In the genomic region with DNA sequence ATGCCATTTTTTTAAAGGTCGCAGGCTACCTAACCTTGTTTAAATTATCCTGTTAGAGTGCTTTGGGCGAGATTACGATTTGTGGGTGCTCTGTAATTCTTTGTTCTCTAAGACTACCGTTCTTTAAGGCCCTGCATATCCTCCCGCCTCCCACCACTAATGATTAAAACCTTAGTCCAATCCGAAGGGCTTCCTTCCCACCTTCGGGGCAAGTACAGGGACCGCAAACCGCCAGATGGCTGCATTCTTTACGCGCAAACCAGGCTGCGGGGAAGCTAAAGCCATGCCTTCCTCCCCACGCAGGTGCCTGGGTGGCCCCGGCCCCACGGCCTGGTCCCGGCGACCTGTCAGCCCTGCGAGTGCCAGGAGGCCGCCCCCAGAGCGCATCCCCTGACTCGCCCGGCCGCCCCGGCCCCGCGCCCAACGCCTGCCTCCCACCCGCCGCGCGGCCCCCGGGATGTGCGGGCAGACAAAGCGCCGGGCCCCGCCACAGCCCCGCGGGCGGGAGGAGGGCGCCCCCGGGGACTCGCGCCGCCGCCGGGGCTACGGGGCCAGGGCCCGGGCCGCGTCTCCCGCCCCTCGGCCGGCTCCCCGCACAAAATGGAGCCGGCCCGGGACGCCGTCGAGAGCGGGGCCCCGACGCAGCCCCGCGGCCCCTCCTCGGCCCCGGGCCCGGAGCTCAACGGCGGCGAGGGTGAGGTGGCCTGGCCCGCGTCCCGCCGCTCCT, we compare ENCODE assay signal across 8 cellular contexts. TPM values are rescaled to one million over a fixed set of nuclear protein-coding genes. Genes with fewer than 3 reads are reported as not detected.
DNase-seq lines count a peak whose midpoint lies in the region; ATAC-seq, FAIRE-seq and TF ChIP-seq lines count a peak whose summit lies in the region.

No MANE protein-coding gene starts in this region.

- H4K20me1 ChIP-seq in HepG2 (ENCODE audit: insufficient read depth, low read length): no peaks in the 10 kb centered on the region

- POLR2A ChIA-PET in activated CD4-positive, alpha-beta T cell treated with anti-CD3 and anti-CD28 coated beads, Interleukin-2, amount 10 ng/mL, durations not matched to agents 7 days and 5 days (lab: Charles Lee): interaction anchor here (0.6 to 1.7 kb wide), 3 partner anchors 73 to 172 kb away, joined by 3 to 6 read pairs (median 4); a partner anchor contains a TSS
- POLR2A ChIA-PET in HepG2 (lab: Yijun Ruan, JAX): interaction anchor here (0.7 to 2.9 kb wide), 7 partner anchors 10 to 970 kb away, joined by 3 to 22 read pairs (median 7); a partner anchor contains a TSS

- H3K36me3 ChIP-seq in HepG2 (replicated peaks in 1 of 2; ENCODE audit: control insufficient read depth in 1 of 2, insufficient read depth in 2 of 2, low read length in 2 of 2): peaks cover 3 to 10% of the 10 kb centered on the region in 2 experiments; a peak in 2 of 5 replicates

- no peak for TF ChIP-seq CTCF in HFF-Myc (IDR thresholded peaks at IDR 0.05; ENCODE audit: low read depth, low read length, missing control alignments)
- no peak for TF ChIP-seq CTCF in HepG2 (CRISPR knock-in tag; IDR thresholded peaks at IDR 0.05)

- H3K27ac ChIP-seq in HepG2 (ENCODE audit: extremely low read length, insufficient read depth, low read length): peak overlapping the region; percentile 92

- peaks cover 0 to 4% of the 10 kb centered on the region in 2 experiments; a peak in 2 of 5 replicates for H3K27me3 ChIP-seq in HepG2 (ENCODE audit: control insufficient read depth in 1 of 2, insufficient read depth in 2 of 2, low read length in 2 of 2)

- H3K4me2 ChIP-seq in HepG2 (ENCODE audit: low read depth, low read length): peak overlapping the region; percentile 80

- H3K4me3 Mint-ChIP-seq in activated CD4-positive, alpha-beta T cell treated with anti-CD3 and anti-CD28 coated beads, Interleukin-2, amount 10 ng/mL, durations not matched to agents 7 days and 5 days: peak overlapping the region; percentile 87
- peak overlapping the region; percentile 77 for H3K4me3 Mint-ChIP-seq in dendritic cell treated with granulocyte-macrophage colony-stimulating factor and Interleukin-4, amounts not matched to agents 40 ng/mL and 50 ng/mL, for 4 days

- no peak for TF ChIP-seq EP300 in HepG2 (IDR thresholded peaks at IDR 0.05; ENCODE audit: low read depth in 2 of 2, low read length in 2 of 2)
- no peak for TF ChIP-seq EP300 in HepG2 (CRISPR knock-in tag; IDR thresholded peaks at IDR 0.05; ENCODE audit: borderline replicate concordance)

- TF ChIP-seq POLR2A in GM12891 (IDR thresholded peaks at IDR 0.05; ENCODE audit: low read depth, low read length) (no peak; the same call in 1 of the 2 replicates), HepG2 (IDR thresholded peaks at IDR 0.05; ENCODE audit: insufficient read depth in 1 of 2, low read depth in 2 of 2, low read length in 2 of 2) (peak; percentile 68 to 87)

- CTCF ChIA-PET in activated CD4-positive, alpha-beta T cell treated with anti-CD3 and anti-CD28 coated beads, Interleukin-2, amount 10 ng/mL, durations not matched to agents 7 days and 5 days (lab: Charles Lee): interaction anchor here (1.3 to 1.4 kb wide), 2 partner anchors 10 to 37 kb away, joined by 4 to 5 read pairs; no protein-coding TSS in a partner anchor
- CTCF ChIA-PET in HepG2 (lab: Yijun Ruan, JAX; ENCODE audit: low intra/inter-chr PET ratio, low total read pairs): no interaction called here

- peak; percentile 44 for ATAC-seq in HepG2

- H3K9ac ChIP-seq in HepG2 (ENCODE audit: insufficient read depth, low read depth, low read length): peak overlapping the region; percentile 92

- H3K4me1 ChIP-seq in HepG2 (ENCODE audit: insufficient read depth, low read length): peaks cover 49% of the 10 kb centered on the region

- peaks cover 18% of the 10 kb centered on the region for H3K4me1 Mint-ChIP-seq in activated CD4-positive, alpha-beta T cell treated with anti-CD3 and anti-CD28 coated beads, Interleukin-2, amount 10 ng/mL, durations not matched to agents 7 days and 5 days
- peaks cover 8% of the 10 kb centered on the region for H3K4me1 Mint-ChIP-seq in dendritic cell treated with granulocyte-macrophage colony-stimulating factor and Interleukin-4, amounts not matched to agents 40 ng/mL and 50 ng/mL, for 4 days (ENCODE audit: low read depth)

- FAIRE-seq in GM12891 (lab: Jason Lieb, UNC): no peak
- FAIRE-seq in HepG2 (lab: Jason Lieb, UNC): no peak

- H3K79me2 ChIP-seq in HepG2 (ENCODE audit: insufficient read depth, low read length): peaks cover 17% of the 10 kb centered on the region

- WGBS in HepG2 (ENCODE audit: low lambda C conversion rate): 0% methylated on average over 18 of the region's 74 CpGs

- in situ Hi-C loops in HepG2 (cut with HindIII; ENCODE audit: extremely low pct_ligation_motif_present, low pct_unique_long_range_greater_than_20kb): no loop called here

- no peak overlapping the region for H2AFZ ChIP-seq in HepG2 (ENCODE audit: low read length)

- BruUV-seq in HepG2 (replicated peaks; lab: Mats Ljungman, UMichigan): no TSS peak

- no peaks in the 10 kb centered on the region for H3K9me3 ChIP-seq in HepG2 (ENCODE audit: low read length)

- H3K36me3 Mint-ChIP-seq in activated CD4-positive, alpha-beta T cell treated with anti-CD3 and anti-CD28 coated beads, Interleukin-2, amount 10 ng/mL, durations not matched to agents 7 days and 5 days (ENCODE audit: low read depth): peaks cover 6% of the 10 kb centered on the region
- peaks cover 7% of the 10 kb centered on the region for H3K36me3 Mint-ChIP-seq in dendritic cell treated with granulocyte-macrophage colony-stimulating factor and Interleukin-4, amounts not matched to agents 40 ng/mL and 50 ng/mL, for 4 days (ENCODE audit: low read depth)

- H3K4me3 ChIP-seq in HFF-Myc (replicated peaks; ENCODE audit: low read depth, low read length): peak overlapping the region; percentile 58
- peak overlapping the region; percentile 65 to 95 (median 84) for H3K4me3 ChIP-seq in HepG2 (replicated peaks in 1 of 3; ENCODE audit: insufficient read depth in 1 of 3, low read depth in 2 of 3, low read length in 3 of 3)

- intact Hi-C loops in dendritic cell treated with granulocyte-macrophage colony-stimulating factor and Interleukin-4, amounts not matched to agents 40 ng/mL and 50 ng/mL, for 4 days (cut with micrococcal nuclease): loop anchor here (5.0 kb wide), 1 partner anchor 970 kb away; a partner anchor contains a TSS
- intact Hi-C loops in HepG2 (cut with micrococcal nuclease; ENCODE audit: unreplicated experiment): loop anchor here (5.0 to 10.0 kb wide), 2 partner anchors 150 to 173 kb away; a partner anchor contains a TSS

- no peak for TF ChIP-seq RAD21 in HepG2 (CRISPR knock-in tag; IDR thresholded peaks at IDR 0.05)

- H3K9me3 Mint-ChIP-seq in activated CD4-positive, alpha-beta T cell treated with anti-CD3 and anti-CD28 coated beads, Interleukin-2, amount 10 ng/mL, durations not matched to agents 7 days and 5 days: no peaks in the 10 kb centered on the region
- H3K9me3 Mint-ChIP-seq in dendritic cell treated with granulocyte-macrophage colony-stimulating factor and Interleukin-4, amounts not matched to agents 40 ng/mL and 50 ng/mL, for 4 days: no peaks in the 10 kb centered on the region

- DNase-seq in GM12891 (ENCODE audit: insufficient read length, low spot score) (peak; percentile 24), HFF-Myc (ENCODE audit: extremely low read depth, low read depth) (no peak), NCI-H128 (lab: John Stamatoyannopoulos, UW; ENCODE audit: unreplicated experiment) (peak; percentile 16), HepG2 (ENCODE audit: low spot score) (peak; percentile 47), SKM-1 (lab: John Stamatoyannopoulos, UW; ENCODE audit: unreplicated experiment) (no peak)
- DNase-seq in activated CD4-positive, alpha-beta T cell treated with anti-CD3 and anti-CD28 coated beads, Interleukin-2, amount 10 ng/mL, durations not matched to agents 7 days and 5 days: peak; percentile 57
- peak; percentile 52 for DNase-seq in stimulated activated CD4-positive, alpha-beta T cell treated with anti-CD3 and anti-CD28 coated beads, Interleukin-4, amount 100 ng/mL, for 1 hour

- H3K27me3 Mint-ChIP-seq in activated CD4-positive, alpha-beta T cell treated with anti-CD3 and anti-CD28 coated beads, Interleukin-2, amount 10 ng/mL, durations not matched to agents 7 days and 5 days: peaks cover 8% of the 10 kb centered on the region
- peaks cover 7% of the 10 kb centered on the region for H3K27me3 Mint-ChIP-seq in dendritic cell treated with granulocyte-macrophage colony-stimulating factor and Interleukin-4, amounts not matched to agents 40 ng/mL and 50 ng/mL, for 4 days

- H3K27ac Mint-ChIP-seq in activated CD4-positive, alpha-beta T cell treated with anti-CD3 and anti-CD28 coated beads, Interleukin-2, amount 10 ng/mL, durations not matched to agents 7 days and 5 days: peak overlapping the region; percentile 95
- H3K27ac Mint-ChIP-seq in dendritic cell treated with granulocyte-macrophage colony-stimulating factor and Interleukin-4, amounts not matched to agents 40 ng/mL and 50 ng/mL, for 4 days: peak overlapping the region; percentile 75

RNA-seq across cellular contexts. Expression of a gene that starts 0.7 kb away (rescaled TPM):
- 17.0 TPM for polyA plus RNA-seq in GM12891 (2012; ENCODE audit: low read depth, missing spikeins)
- 10 to 100 TPM; 26.8 to 30.2 TPM for total RNA-seq in activated CD4-positive, alpha-beta T cell treated with anti-CD3 and anti-CD28 coated beads, Interleukin-2, amount 10 ng/mL, durations not matched to agents 7 days and 5 days
- total RNA-seq in HepG2 (2016; rRNA removed; fragmentation: Illumina TruSeq; extraction: Trizol): 36.6 and 48.7 TPM in 2 replicates
- total RNA-seq in HepG2 (2016; cell fraction: cytosol; rRNA removed; fragmentation: Illumina TruSeq; extraction: Trizol; ENCODE audit: low read depth): 10.0 and 13.7 TPM in 2 replicates
- total RNA-seq in HepG2 (2016; cell fraction: insoluble cytoplasmic fraction; rRNA removed; fragmentation: Illumina TruSeq; extraction: Trizol): 34.1 and 41.3 TPM in 2 replicates
- total RNA-seq in HepG2 (2016; cell fraction: membrane; rRNA removed; fragmentation: Illumina TruSeq; extraction: Trizol): 21.8 and 31.3 TPM in 2 replicates
- 20.5 and 30.8 TPM in 2 replicates for total RNA-seq in HepG2 (2016; cell fraction: nucleus; rRNA removed; fragmentation: Illumina TruSeq; extraction: Trizol)
- polyA plus RNA-seq in HepG2 (2011; rRNA removed): 14.8 and 18.7 TPM in 2 replicates
- polyA plus RNA-seq in HepG2 (2011; cell fraction: cytosol; rRNA removed): 9.0 and 11.9 TPM in 2 replicates
- 6.8 and 7.0 TPM in 2 replicates for polyA plus RNA-seq in HepG2 (2011; cell fraction: nucleus; rRNA removed)
- 18.9 and 27.0 TPM in 2 replicates for polyA plus RNA-seq in HepG2 (2012)
- polyA plus RNA-seq in HepG2 (2016; cell fraction: cytosol; fragmentation: Illumina TruSeq; extraction: Trizol; ENCODE audit: low read depth): 11.4 and 14.2 TPM in 2 replicates
- polyA plus RNA-seq in HepG2 (2016; cell fraction: insoluble cytoplasmic fraction; fragmentation: Illumina TruSeq; extraction: Trizol; ENCODE audit: low read depth): 40.7 and 42.4 TPM in 2 replicates
- 19.1 and 20.4 TPM in 2 replicates for polyA plus RNA-seq in HepG2 (2016; cell fraction: membrane; fragmentation: Illumina TruSeq; extraction: Trizol; ENCODE audit: low read depth)
- polyA plus RNA-seq in HepG2 (2016; cell fraction: nucleus; fragmentation: Illumina TruSeq; extraction: Trizol; ENCODE audit: insufficient read depth, low read depth): 41.5 and 42.3 TPM in 2 replicates
- polyA minus RNA-seq in HepG2 (2011; rRNA and poly(A)+ RNA removed; ENCODE audit: low replicate concordance): 3.3 and 6.3 TPM in 2 replicates
- 7.6 and 8.4 TPM in 2 replicates for polyA minus RNA-seq in HepG2 (2011; cell fraction: cytosol; rRNA and poly(A)+ RNA removed)
- polyA minus RNA-seq in HepG2 (2011; cell fraction: nucleus; rRNA and poly(A)+ RNA removed): 12.0 and 13.3 TPM in 2 replicates

Comparison
In these comparisons a context has a peak if more than half of its experiments do, and no peak if none do; other contexts are left out.
1. DNase-seq: peak in GM12891 (single experiment), NCI-H128 (single experiment), activated CD4-positive, alpha-beta T cell treated with anti-CD3 and anti-CD28 coated beads, Interleukin-2, amount 10 ng/mL, durations not matched to agents 7 days and 5 days (single experiment), HepG2 (single experiment) and stimulated activated CD4-positive, alpha-beta T cell treated with anti-CD3 and anti-CD28 coated beads, Interleukin-4, amount 100 ng/mL, for 1 hour (single experiment); none in HFF-Myc (single experiment) and SKM-1 (single experiment).